In genomic region chr12:52395761-52396434, GRCh38 we compare ENCODE assay signal across 11 cellular contexts. TPM values are rescaled to one million over a fixed set of nuclear protein-coding genes. Genes with fewer than 3 reads are reported as not detected.
DNase-seq lines count a peak whose midpoint lies in the region; ATAC-seq and TF ChIP-seq lines count a peak whose summit lies in the region.
"Had no signal": no experiment of that assay in that cellular context is flagged by ENCODE, and none has a peak within 500 bp of the region (broad histone marks: within the 10 kb centered on the region; RNA-seq: fewer than 3 reads in every experiment).

No MANE protein-coding gene starts in this region.

- ATAC-seq in HG03280 (IDR thresholded peaks at IDR 0.05; ENCODE audit: unreplicated experiment) (no peak), HG03432 (IDR thresholded peaks at IDR 0.05; ENCODE audit: unreplicated experiment) (no peak)

- H3K27ac Mint-ChIP-seq in osteocyte (ENCODE audit: unreplicated experiment), result no peak overlapping the region
- H3K27ac Mint-ChIP-seq: T-helper 1 cell treated with Interleukin-12 subunit alpha and Interleukin-12 subunit beta and Interleukin-4 antibody, amounts not matched to agents 30 μg/mL and 1 μg/mL, for 36 hours had no signal

- DNase-seq in NCI-H345 (lab: John Stamatoyannopoulos, UW), result peak; percentile 16
- DNase-seq in NCI-H345 treated with DMSO at 0.1 percent for 48 hours (lab: John Stamatoyannopoulos, UW; ENCODE audit: unreplicated experiment), result no peak
- peak; percentile 20 for DNase-seq in NAMALWA (ENCODE audit: low spot score)
- no peak for DNase-seq in brain microvascular endothelial cell
- DNase-seq in osteocyte (ENCODE audit: extremely low spot score, unreplicated experiment), result no peak
- DNase-seq in vagina (ENCODE audit: extremely low spot score in 2 of 2), result no peak

- H3K9me3 Mint-ChIP-seq in osteocyte (ENCODE audit: unreplicated experiment), result no peaks in the 10 kb centered on the region
- H3K9me3 Mint-ChIP-seq: T-helper 1 cell treated with Interleukin-12 subunit alpha and Interleukin-12 subunit beta and Interleukin-4 antibody, amounts not matched to agents 30 μg/mL and 1 μg/mL, for 36 hours had no signal

- no peaks in the 10 kb centered on the region for H3K36me3 Mint-ChIP-seq in osteocyte (ENCODE audit: unreplicated experiment)

- peak; percentile 55 for TF ChIP-seq CTCF in brain microvascular endothelial cell (IDR thresholded peaks at IDR 0.05; ENCODE audit: low read depth, low read length, missing control alignments)
- TF ChIP-seq CTCF in osteocyte (IDR thresholded peaks at IDR 0.05), result peak; percentile 26
- peak in 1 of 3 experiments; percentile 22 for TF ChIP-seq CTCF in vagina (IDR thresholded peaks at IDR 0.05)

- peaks cover 26% of the 10 kb centered on the region for H3K4me1 ChIP-seq in vagina

- in situ Hi-C loops in brain microvascular endothelial cell (cut with HindIII; ENCODE audit: low pct_ligation_motif_present, low sequenced_read_pairs), result loop anchor here (25.0 kb wide), 1 partner anchor 466 kb away; no protein-coding TSS in a partner anchor

- peaks cover 49% of the 10 kb centered on the region for H3K27me3 Mint-ChIP-seq in osteocyte (ENCODE audit: unreplicated experiment)

- peaks cover 5% of the 10 kb centered on the region for H3K4me1 Mint-ChIP-seq in osteocyte (ENCODE audit: unreplicated experiment)

- no peaks in the 10 kb centered on the region for H3K27me3 ChIP-seq in brain microvascular endothelial cell (replicated peaks)
- no peaks in the 10 kb centered on the region for H3K27me3 ChIP-seq in vagina
- H3K27me3 ChIP-seq: BLaER1 had no signal

- no peak for TF ChIP-seq POLR2A in vagina (IDR thresholded peaks at IDR 0.05)

- H3K9me3 ChIP-seq in vagina, result no peaks in the 10 kb centered on the region
- H3K9me3 ChIP-seq: BLaER1, neutrophil had no signal

- H3K36me3 ChIP-seq in brain microvascular endothelial cell (replicated peaks) (no peaks in the 10 kb centered on the region), vagina (no peaks in the 10 kb centered on the region)
- H3K36me3 ChIP-seq: BLaER1, neutrophil had no signal

- no peak overlapping the region for H3K4me3 Mint-ChIP-seq in osteocyte (ENCODE audit: unreplicated experiment)
- H3K4me3 Mint-ChIP-seq: T-helper 1 cell treated with Interleukin-12 subunit alpha and Interleukin-12 subunit beta and Interleukin-4 antibody, amounts not matched to agents 30 μg/mL and 1 μg/mL, for 36 hours had no signal

- no peak overlapping the region for H3K27ac ChIP-seq in brain microvascular endothelial cell
- H3K27ac ChIP-seq in vagina, result no peak overlapping the region
- H3K27ac ChIP-seq: BLaER1, neutrophil had no signal

- intact Hi-C loops in vagina (cut with DNase I), result no loop called here

- no peak overlapping the region for H3K4me3 ChIP-seq in brain microvascular endothelial cell (ENCODE audit: low read depth, low read length)
- H3K4me3 ChIP-seq in vagina, result no peak overlapping the region
- H3K4me3 ChIP-seq: BLaER1 had no signal

RNA-seq across cellular contexts. Expression of gene KRT82, which starts 10.2 kb away (rescaled TPM):
- total RNA-seq in osteocyte (not detected in 2 replicates), vagina (not detected)

RNA-seq across cellular contexts. Expression of gene KRT84, which starts 10.4 kb away (rescaled TPM):
- total RNA-seq in osteocyte (not detected in 2 replicates), vagina (not detected)

RNA-seq across cellular contexts. Expression of gene KRT85, which starts 28.6 kb away (rescaled TPM):
- total RNA-seq in osteocyte (not detected in 2 replicates), vagina (not detected)

RNA-seq across cellular contexts. Expression of gene KRT75, which starts 38.3 kb away (rescaled TPM):
- total RNA-seq in osteocyte (not detected in 2 replicates), vagina (not detected)

RNA-seq across cellular contexts. Expression of gene KRT6B, which starts 56.0 kb away (rescaled TPM):
- not detected in 2 replicates for total RNA-seq in osteocyte
- total RNA-seq in vagina, result 184 TPM

Comparison
In these comparisons a context has a peak if more than half of its experiments do, and no peak if none do; other contexts are left out.
1. DNase-seq: peak in NCI-H345 (single experiment) and NAMALWA (single experiment); none in NCI-H345 treated with DMSO at 0.1 percent for 48 hours (single experiment), brain microvascular endothelial cell (single experiment), osteocyte (single experiment) and vagina (0 of 2).